ENCODE assay signal across 32 cellular contexts in genomic region chr20:44258226-44258890, GRCh38. TPM values are rescaled to one million over a fixed set of nuclear protein-coding genes. Genes with fewer than 3 reads are reported as not detected.
DNase-seq lines count a peak whose midpoint lies in the region; ATAC-seq, FAIRE-seq and TF ChIP-seq lines count a peak whose summit lies in the region.
"Had no signal": no experiment of that assay in that cellular context is flagged by ENCODE, and none has a peak within 500 bp of the region (broad histone marks: within the 10 kb centered on the region; RNA-seq: fewer than 3 reads in every experiment).

No MANE protein-coding gene starts in this region.

- H4K8ac ChIP-seq in IMR-90 (ENCODE audit: low read depth in 2 of 2, low read length in 2 of 2) (no peak overlapping the region), neuronal stem cell (ENCODE audit: low read depth, low read length) (no peak overlapping the region)

- intact Hi-C loops in IMR-90 (cut with micrococcal nuclease), result no loop called here
- intact Hi-C loops in K562 (cut with micrococcal nuclease), result no loop called here
- intact Hi-C loops in MCF 10A (cut with micrococcal nuclease), result no loop called here

- H3K27me3 ChIP-seq in IMR-90 (ENCODE audit: control insufficient read depth, insufficient read depth, low read length) (peaks cover 7% of the 10 kb centered on the region; the same call in 1 of the 2 replicates), K562 (ENCODE audit: control insufficient read depth in 2 of 2, insufficient read depth in 2 of 2, low read length in 2 of 2) (peaks cover 2 to 6% of the 10 kb centered on the region in 2 experiments; a peak in 1 of 5 replicates), neuronal stem cell (ENCODE audit: control insufficient read depth in 3 of 3, insufficient read depth in 3 of 3, low read depth in 1 of 3, low read length in 3 of 3) (peaks cover 0 to 2% (median 0%) of the 10 kb centered on the region in 3 experiments)
- H3K27me3 ChIP-seq: BE2C, BLaER1 had no signal

- H3K9ac ChIP-seq in IMR-90 (ENCODE audit: low read depth, low read length) (no peak overlapping the region), K562 (ENCODE audit: insufficient read depth in 1 of 2, low read depth in 2 of 2, low read length in 2 of 2) (no peak overlapping the region; a peak in 1 of 4 replicates), neuronal stem cell (ENCODE audit: low read depth, low read length, poor library complexity) (peak overlapping the region; percentile 74)
- H3K9ac ChIP-seq: BLaER1 had no signal

- H3K79me2 ChIP-seq in K562 (ENCODE audit: control insufficient read depth, insufficient read depth, low read length), result no peaks in the 10 kb centered on the region

- H2BK15ac ChIP-seq in IMR-90 (ENCODE audit: low read depth, low read length), result no peak overlapping the region
- H2BK15ac ChIP-seq in neuronal stem cell (ENCODE audit: low read length), result no peak overlapping the region

- no peak overlapping the region for H2BK120ac ChIP-seq in IMR-90 (ENCODE audit: low read depth, low read length)
- no peak overlapping the region for H2BK120ac ChIP-seq in neuronal stem cell (ENCODE audit: low read depth, low read length)

- H3K9me3 Mint-ChIP-seq in stimulated activated naive CD8-positive, alpha-beta T cell treated with anti-CD3 and anti-CD28 coated beads, Interleukin-15, amount 100 ng/mL, for 72 hours, result no peaks in the 10 kb centered on the region
- no peaks in the 10 kb centered on the region for H3K9me3 Mint-ChIP-seq in MCF 10A (ENCODE audit: unreplicated experiment)
- H3K9me3 Mint-ChIP-seq: CD14-positive monocyte; CD4-positive, alpha-beta memory T cell; CD4-positive, CD25-positive, alpha-beta regulatory T cell; CD8-positive, alpha-beta memory T cell had no signal

- H3K23ac ChIP-seq in IMR-90 (ENCODE audit: low read depth, low read length), result no peak overlapping the region
- H3K23ac ChIP-seq in neuronal stem cell (ENCODE audit: low read depth, low read length, poor library complexity), result no peak overlapping the region

- H2AK5ac ChIP-seq in IMR-90 (ENCODE audit: low read depth, low read length) (no peak overlapping the region), neuronal stem cell (ENCODE audit: low read depth, low read length) (no peak overlapping the region)

- CTCF ChIA-PET in IMR-90 (lab: Yijun Ruan, JAX) (no interaction called here), K562 (lab: Yijun Ruan, JAX; ENCODE audit: low intra/inter-chr PET ratio) (no interaction called here), MCF 10A (lab: Yijun Ruan, JAX) (interaction anchor here (0.7 kb wide), 1 partner anchor 41 kb away, joined by 3 read pairs; no protein-coding TSS in a partner anchor)

- ATAC-seq in stimulated activated naive CD8-positive, alpha-beta T cell treated with anti-CD3 and anti-CD28 coated beads, Interleukin-15, amount 100 ng/mL, for 72 hours, result no peak
- no peak for ATAC-seq in stimulated activated naive CD8-positive, alpha-beta T cell treated with anti-CD3 and anti-CD28 coated beads, Interleukin-15, Interleukin-2, amounts not matched to agents 100 U/mL and 50 U/mL, for 24 hours
- ATAC-seq in IMR-90 (ENCODE audit: low read depth), result no peak
- ATAC-seq in K562, result no peak
- ATAC-seq: GM12878 had no signal

- H3K9me1 ChIP-seq in IMR-90 (ENCODE audit: insufficient read depth, low read length) (no peaks in the 10 kb centered on the region; the same call in 1 of the 2 replicates), K562 (ENCODE audit: control insufficient read depth, insufficient read depth, low read length) (no peaks in the 10 kb centered on the region)

- no peak overlapping the region for H3K4me3 Mint-ChIP-seq in stimulated activated naive CD8-positive, alpha-beta T cell treated with anti-CD3 and anti-CD28 coated beads, Interleukin-15, amount 100 ng/mL, for 72 hours
- H3K4me3 Mint-ChIP-seq in MCF 10A (ENCODE audit: unreplicated experiment), result no peak overlapping the region
- H3K4me3 Mint-ChIP-seq: CD14-positive monocyte; CD4-positive, alpha-beta memory T cell; CD4-positive, CD25-positive, alpha-beta regulatory T cell; CD8-positive, alpha-beta memory T cell had no signal

- H3K18ac ChIP-seq in IMR-90 (ENCODE audit: low read depth, low read length) (no peak overlapping the region), neuronal stem cell (ENCODE audit: low read length) (no peak overlapping the region)

- WGBS in IMR-90 (ENCODE audit: extremely low coverage in 2 of 2, insufficient read length in 1 of 2), 2 experiments, result 61% methylated on average over 14 of the region's 28 CpGs; no CpG with 5 or more reads in 1 of the 2 experiments
- WGBS in K562 (ENCODE audit: insufficient coverage, low coverage, missing lambda C conversion rate), result 4% methylated on average over 21 of the region's 28 CpGs
- WGBS in neuronal stem cell (ENCODE audit: extremely low coverage in 2 of 2, insufficient read length in 2 of 2, insufficient replicate concordance in 1 of 2), 2 donors, result no CpG with 5 or more reads among the region's 28 CpGs

- DNase-seq in stimulated activated naive CD8-positive, alpha-beta T cell treated with anti-CD3 and anti-CD28 coated beads, Interleukin-15, amount 100 ng/mL, for 72 hours, result no peak
- DNase-seq in stimulated activated naive CD8-positive, alpha-beta T cell treated with anti-CD3 and anti-CD28 coated beads, Interleukin-15, Interleukin-2, amounts not matched to agents 100 U/mL and 50 U/mL, for 24 hours, result no peak
- no peak for DNase-seq in IMR-90
- DNase-seq in K562 (ENCODE audit: extremely low read depth in 1 of 4, low spot score in 3 of 4), result no peak
- DNase-seq in neuronal stem cell (ENCODE audit: low spot score), result no peak
- DNase-seq in NCI-H2196 (lab: John Stamatoyannopoulos, UW; ENCODE audit: unreplicated experiment), result no peak
- no peak for DNase-seq in MCF 10A (ENCODE audit: unreplicated experiment)
- DNase-seq in activated CD4-positive, alpha-beta T cell treated with anti-CD3 and anti-CD28 coated beads for 48 hours, result no peak
- DNase-seq: 8988T; ACHN; BE2C; C1 segment of cervical spinal cord; CD4-positive, alpha-beta memory T cell; CD4-positive, CD25-positive, alpha-beta regulatory T cell; CD8-positive, alpha-beta memory T cell; COR-L47; DMS 273 treated with DMSO at 0.1 percent for 48 hours; DMS153; DMS53; DMS79; DND-41; EL; GDM1 had no signal

- no peaks in the 10 kb centered on the region for H3K27me3 Mint-ChIP-seq in stimulated activated naive CD8-positive, alpha-beta T cell treated with anti-CD3 and anti-CD28 coated beads, Interleukin-15, amount 100 ng/mL, for 72 hours
- H3K27me3 Mint-ChIP-seq in MCF 10A (ENCODE audit: insufficient read depth, unreplicated experiment), result peaks cover 39% of the 10 kb centered on the region
- H3K27me3 Mint-ChIP-seq: CD4-positive, alpha-beta memory T cell; CD4-positive, CD25-positive, alpha-beta regulatory T cell; CD8-positive, alpha-beta memory T cell had no signal

- H2AFZ ChIP-seq in IMR-90 (replicated peaks; ENCODE audit: low read length, poor library complexity), result no peak overlapping the region
- no peak overlapping the region for H2AFZ ChIP-seq in K562 (ENCODE audit: low read depth, low read length)
- no peak overlapping the region for H2AFZ ChIP-seq in neuronal stem cell (ENCODE audit: low read length)

- no peak overlapping the region for H2BK20ac ChIP-seq in IMR-90 (ENCODE audit: low read depth, low read length)

- no peak overlapping the region for H3K4ac ChIP-seq in IMR-90 (ENCODE audit: low read depth, low read length)
- no peak overlapping the region for H3K4ac ChIP-seq in neuronal stem cell (ENCODE audit: low read length)

- no peak overlapping the region for H4K91ac ChIP-seq in IMR-90 (ENCODE audit: insufficient read depth, low read depth, low read length)
- H4K91ac ChIP-seq in neuronal stem cell (ENCODE audit: low read depth, low read length, poor library complexity), result peak overlapping the region; percentile 24

- dilution Hi-C loops in IMR-90 (cut with HindIII; ENCODE audit: low sequenced_read_pairs, unreplicated experiment), result no loop called here

- no peak for TF ChIP-seq EP300 in K562 (IDR thresholded peaks at IDR 0.05; ENCODE audit: low read length)

- H3K27ac Mint-ChIP-seq in stimulated activated naive CD8-positive, alpha-beta T cell treated with anti-CD3 and anti-CD28 coated beads, Interleukin-15, amount 100 ng/mL, for 72 hours, result peak overlapping the region; percentile 60 to 80
- no peak overlapping the region for H3K27ac Mint-ChIP-seq in MCF 10A (ENCODE audit: low read depth, unreplicated experiment)
- H3K27ac Mint-ChIP-seq: CD14-positive monocyte; CD4-positive, alpha-beta memory T cell; CD4-positive, CD25-positive, alpha-beta regulatory T cell had no signal

- no peaks in the 10 kb centered on the region for H3K4me1 ChIP-seq in IMR-90 (ENCODE audit: control insufficient read depth, insufficient read depth, low read length)
- H3K4me1 ChIP-seq in K562 (replicated peaks in 1 of 2; ENCODE audit: control insufficient read depth in 2 of 2, insufficient read depth in 2 of 2, low read length in 2 of 2), result no peaks in the 10 kb centered on the region; a peak in 1 of 5 replicates
- no peaks in the 10 kb centered on the region for H3K4me1 ChIP-seq in neuronal stem cell (ENCODE audit: control insufficient read depth in 2 of 2, insufficient read depth in 1 of 2, low read depth in 1 of 2, low read length in 2 of 2)
- H3K4me1 ChIP-seq: BE2C, BLaER1 had no signal

- no peak for TF ChIP-seq POLR2A in IMR-90 (IDR thresholded peaks at IDR 0.05; ENCODE audit: low read depth, low read length)
- no peak for TF ChIP-seq POLR2A in K562 (conservative IDR thresholded peaks at IDR 0.05)

- H3K4me2 ChIP-seq in IMR-90 (ENCODE audit: low read depth, low read length) (no peak overlapping the region), K562 (ENCODE audit: insufficient read depth, low read length) (no peak overlapping the region), neuronal stem cell (ENCODE audit: insufficient read depth, low read length, poor library complexity, severe bottlenecking) (no peak overlapping the region)
- H3K4me2 ChIP-seq: BLaER1 had no signal

- BruUV-seq in IMR-90 (replicated peaks; lab: Mats Ljungman, UMichigan), result no TSS peak
- BruUV-seq in K562 (replicated peaks; lab: Mats Ljungman, UMichigan), result no TSS peak
- BruUV-seq in MCF 10A (replicated peaks; lab: Mats Ljungman, UMichigan), result no TSS peak

- no peaks in the 10 kb centered on the region for H3K79me1 ChIP-seq in IMR-90 (ENCODE audit: low read depth in 1 of 2, low read length in 2 of 2)
- peaks cover 2% of the 10 kb centered on the region for H3K79me1 ChIP-seq in neuronal stem cell (ENCODE audit: low read depth, low read length)

- no peak overlapping the region for H3K56ac ChIP-seq in IMR-90 (ENCODE audit: extremely low read depth, insufficient read depth, low read length)

- TF ChIP-seq CTCF in IMR-90 (conservative IDR thresholded peaks at IDR 0.05; ENCODE audit: low read depth, low read length) (no peak), K562 (IDR thresholded peaks at IDR 0.05 in 2 of 3, conservative IDR thresholded peaks at IDR 0.05 in 1 of 3; ENCODE audit: insufficient read depth in 2 of 3, low read depth in 1 of 3, low read length in 3 of 3) (no peak), MCF 10A (IDR thresholded peaks at IDR 0.05; ENCODE audit: unreplicated experiment) (no peak)

- H3K14ac ChIP-seq in IMR-90 (replicated peaks; ENCODE audit: low read depth, low read length), result no peak overlapping the region
- peak overlapping the region; percentile 76 for H3K14ac ChIP-seq in neuronal stem cell (ENCODE audit: low read length)

- H2BK5ac ChIP-seq in IMR-90 (ENCODE audit: low read depth, low read length, poor library complexity, severe bottlenecking) (no peak overlapping the region), neuronal stem cell (ENCODE audit: low read length) (no peak overlapping the region)

- peak overlapping the region; percentile 28 for H2AK9ac ChIP-seq in IMR-90 (replicated peaks; ENCODE audit: low read depth, low read length, poor library complexity)

- in situ Hi-C loops in IMR-90 (cut with MboI; ENCODE audit: low sequenced_read_pairs), result no loop called here
- in situ Hi-C loops in K562 (cut with MboI), result no loop called here

- no peaks in the 10 kb centered on the region for H3K36me3 ChIP-seq in IMR-90 (ENCODE audit: control insufficient read depth, insufficient read depth, low read length)
- no peaks in the 10 kb centered on the region for H3K36me3 ChIP-seq in K562 (ENCODE audit: control insufficient read depth, insufficient read depth, low read length)
- H3K36me3 ChIP-seq in neuronal stem cell (replicated peaks in 1 of 2; ENCODE audit: control insufficient read depth in 2 of 2, insufficient read depth in 2 of 2, low read length in 2 of 2), result peaks cover 0 to under 1% of the 10 kb centered on the region in 2 donors
- H3K36me3 ChIP-seq: BLaER1 had no signal

- POLR2A ChIA-PET in IMR-90 (lab: Charles Lee; ENCODE audit: unreplicated experiment) (no interaction called here), K562 (lab: Yijun Ruan, JAX) (no interaction called here), MCF 10A (lab: Yijun Ruan, JAX) (no interaction called here)

- H4K5ac ChIP-seq in IMR-90 (ENCODE audit: low read depth, low read length), result no peak overlapping the region

- no peak overlapping the region for H2BK12ac ChIP-seq in neuronal stem cell (ENCODE audit: low read length)

- no peak for TF ChIP-seq RAD21 in IMR-90 (IDR thresholded peaks at IDR 0.05; ENCODE audit: low read length)
- TF ChIP-seq RAD21 in K562 (CRISPR knock-in tag; conservative IDR thresholded peaks at IDR 0.05 in 1 of 2, IDR thresholded peaks at IDR 0.05 in 1 of 2), result no peak

- no peak for FAIRE-seq in K562 (lab: Jason Lieb, UNC)
- FAIRE-seq: A204.1, GM12878, GM12892, GM18507, GM19239 had no signal

- H3K4me3 ChIP-seq in IMR-90 (ENCODE audit: insufficient read depth, low read depth, low read length) (no peak overlapping the region), K562 (no peak overlapping the region), neuronal stem cell (ENCODE audit: low read length in 2 of 2) (no peak overlapping the region)
- H3K4me3 ChIP-seq: BLaER1, GM12878 had no signal

- H4K20me1 ChIP-seq in IMR-90 (ENCODE audit: insufficient read depth, low read length), result no peaks in the 10 kb centered on the region
- H4K20me1 ChIP-seq in K562 (replicated peaks; ENCODE audit: control insufficient read depth, insufficient read depth, low read length), result peaks cover 8% of the 10 kb centered on the region

- no peaks in the 10 kb centered on the region for H3K4me1 Mint-ChIP-seq in stimulated activated naive CD8-positive, alpha-beta T cell treated with anti-CD3 and anti-CD28 coated beads, Interleukin-15, amount 100 ng/mL, for 72 hours
- H3K4me1 Mint-ChIP-seq in MCF 10A (ENCODE audit: insufficient read depth, unreplicated experiment), result no peaks in the 10 kb centered on the region
- H3K4me1 Mint-ChIP-seq: CD14-positive monocyte; CD4-positive, alpha-beta memory T cell; CD8-positive, alpha-beta memory T cell had no signal

- H3K9me3 ChIP-seq in IMR-90 (ENCODE audit: control insufficient read depth, insufficient read depth, low read length) (no peaks in the 10 kb centered on the region), K562 (replicated peaks; ENCODE audit: control insufficient read depth, insufficient read depth, low read depth, low read length) (no peaks in the 10 kb centered on the region), neuronal stem cell (replicated peaks in 1 of 2; ENCODE audit: control insufficient read depth in 2 of 2, insufficient read depth in 1 of 2, low read depth in 1 of 2, low read length in 2 of 2) (no peaks in the 10 kb centered on the region)
- H3K9me3 ChIP-seq: BE2C, BLaER1 had no signal

- H3K27ac ChIP-seq in IMR-90 (ENCODE audit: insufficient read depth, low read length) (no peak overlapping the region), K562 (ENCODE audit: extremely low read depth, low read depth, low read length) (no peak overlapping the region), neuronal stem cell (replicated peaks; ENCODE audit: low read length) (no peak overlapping the region)
- H3K27ac ChIP-seq: BLaER1 had no signal

- no peaks in the 10 kb centered on the region for H3K36me3 Mint-ChIP-seq in MCF 10A (ENCODE audit: insufficient read depth, unreplicated experiment)
- H3K36me3 Mint-ChIP-seq: CD14-positive monocyte; CD4-positive, alpha-beta memory T cell had no signal

RNA-seq across cellular contexts. Expression of gene GDAP1L1, which starts 11.2 kb away (rescaled TPM):
- total RNA-seq in IMR-90 (2012; rRNA removed), result not detected in 2 replicates
- polyA plus RNA-seq in IMR-90 (2012; rRNA removed), result not detected in 2 replicates
- polyA plus RNA-seq in IMR-90 (2012; cell fraction: cytosol; rRNA removed), result not detected in 2 replicates
- not detected in 2 replicates for polyA plus RNA-seq in IMR-90 (2012; cell fraction: nucleus; rRNA removed; ENCODE audit: low replicate concordance)
- total RNA-seq in K562 (2011; cell fraction: chromatin; rRNA removed; ENCODE audit: low replicate concordance), result not detected in 2 replicates
- not detected in 2 replicates for total RNA-seq in K562 (2011; cell fraction: nucleolus; rRNA removed)
- total RNA-seq in K562 (2011; cell fraction: nucleoplasm; rRNA removed), result not detected in 2 replicates
- not detected in 2 replicates for total RNA-seq in K562 (2014; rRNA removed)
- not detected in 2 replicates for total RNA-seq in K562 (2014; rRNA removed; fragmentation: Illumina TruSeq; extraction: Trizol)
- total RNA-seq in K562 (2015; rRNA removed; fragmentation: Illumina TruSeq; extraction: Trizol), result not detected in 2 replicates
- 0.31 and 0.34 TPM in 2 replicates for total RNA-seq in K562 (2021)
- polyA plus RNA-seq in K562 (2011; rRNA removed), result not detected in 2 replicates
- polyA plus RNA-seq in K562 (2011; cell fraction: cytosol; rRNA removed), result 0.27 TPM in 1 of 2 replicates, not detected in the other
- polyA plus RNA-seq in K562 (2011; cell fraction: nucleus; rRNA removed), result 0.27 TPM in 1 of 2 replicates, not detected in the other
- 5.5 TPM in 1 of 2 replicates, not detected in the other for polyA plus RNA-seq in K562 (2012)
- 0.06 TPM in 1 of 2 replicates, not detected in the other for polyA plus RNA-seq in K562 (2014; fragmentation: Illumina TruSeq; extraction: Trizol)
- polyA plus RNA-seq in K562 (2014; fragmentation: Nextera tagmentation; extraction: Ambion mirVana), result under 1 TPM in 1 of 2 experiments, not detected in 1; 0.07 TPM
- 0.40 and 0.53 TPM in 2 replicates for polyA plus RNA-seq in K562 (2014; rRNA removed)
- not detected in 2 replicates for polyA minus RNA-seq in K562 (2011; rRNA and poly(A)+ RNA removed)
- polyA minus RNA-seq in K562 (2011; cell fraction: cytosol; rRNA and poly(A)+ RNA removed), result not detected in 2 replicates
- polyA minus RNA-seq in K562 (2011; cell fraction: nucleus; rRNA and poly(A)+ RNA removed), result not detected in 2 replicates
- polyA plus RNA-seq in neuronal stem cell (2013, experiment 1 of 2), result 0.57 TPM
- polyA plus RNA-seq in neuronal stem cell (2013, experiment 2 of 2), result 0.57 TPM
- 0.37 TPM in 1 of 2 replicates, not detected in the other for total RNA-seq in MCF 10A (2022)
- total RNA-seq: CD4-positive, alpha-beta memory T cell; CD4-positive, CD25-positive, alpha-beta regulatory T cell; CD8-positive, alpha-beta memory T cell; G401; GM12878 had no signal
- polyA plus RNA-seq: AG04450; CD14-positive monocyte; CD8-positive, alpha-beta memory T cell had no signal

RNA-seq across cellular contexts. Expression of gene OSER1, which starts 47.8 kb away (rescaled TPM):
- 66.9 and 70.6 TPM in 2 replicates for total RNA-seq in IMR-90 (2012; rRNA removed)
- polyA plus RNA-seq in IMR-90 (2012; rRNA removed), result 27.7 and 32.6 TPM in 2 replicates
- 10.3 and 11.0 TPM in 2 replicates for polyA plus RNA-seq in IMR-90 (2012; cell fraction: cytosol; rRNA removed)
- polyA plus RNA-seq in IMR-90 (2012; cell fraction: nucleus; rRNA removed; ENCODE audit: low replicate concordance), result 20.0 and 103 TPM in 2 replicates
- 9.4 and 15.8 TPM in 2 replicates for total RNA-seq in K562 (2011; cell fraction: chromatin; rRNA removed; ENCODE audit: low replicate concordance)
- total RNA-seq in K562 (2011; cell fraction: nucleolus; rRNA removed), result 8.2 and 10.0 TPM in 2 replicates
- total RNA-seq in K562 (2011; cell fraction: nucleoplasm; rRNA removed), result 10.0 and 13.6 TPM in 2 replicates
- total RNA-seq in K562 (2014; rRNA removed), result 15.5 and 15.6 TPM in 2 replicates
- 19.6 and 25.5 TPM in 2 replicates for total RNA-seq in K562 (2014; rRNA removed; fragmentation: Illumina TruSeq; extraction: Trizol)
- 19.4 and 19.9 TPM in 2 replicates for total RNA-seq in K562 (2015; rRNA removed; fragmentation: Illumina TruSeq; extraction: Trizol)
- total RNA-seq in K562 (2021), result 19.0 and 20.4 TPM in 2 replicates
- 37.3 and 43.9 TPM in 2 replicates for polyA plus RNA-seq in K562 (2011; rRNA removed)
- polyA plus RNA-seq in K562 (2011; cell fraction: cytosol; rRNA removed), result 17.5 and 28.9 TPM in 2 replicates
- polyA plus RNA-seq in K562 (2011; cell fraction: nucleus; rRNA removed), result 42.5 and 57.4 TPM in 2 replicates
- 17.6 and 20.4 TPM in 2 replicates for polyA plus RNA-seq in K562 (2012)
- polyA plus RNA-seq in K562 (2014; fragmentation: Illumina TruSeq; extraction: Trizol), result 23.6 and 25.4 TPM in 2 replicates
- polyA plus RNA-seq in K562 (2014; fragmentation: Nextera tagmentation; extraction: Ambion mirVana), result 10 to 100 TPM; 54.8 to 57.3 TPM
- polyA plus RNA-seq in K562 (2014; rRNA removed), result 19.7 and 21.7 TPM in 2 replicates
- polyA minus RNA-seq in K562 (2011; rRNA and poly(A)+ RNA removed), result 31.4 and 31.8 TPM in 2 replicates
- 10.0 and 12.0 TPM in 2 replicates for polyA minus RNA-seq in K562 (2011; cell fraction: cytosol; rRNA and poly(A)+ RNA removed)
- 4.7 and 8.0 TPM in 2 replicates for polyA minus RNA-seq in K562 (2011; cell fraction: nucleus; rRNA and poly(A)+ RNA removed)
- polyA plus RNA-seq in neuronal stem cell (2013, experiment 1 of 2), result 25.2 TPM
- 23.7 TPM for polyA plus RNA-seq in neuronal stem cell (2013, experiment 2 of 2)
- total RNA-seq in MCF 10A (2022), result 45.4 and 50.8 TPM in 2 replicates

RNA-seq across cellular contexts. Expression of gene FITM2, which starts 52.6 kb away (rescaled TPM):
- total RNA-seq in IMR-90 (2012; rRNA removed) (6.5 and 7.2 TPM in 2 replicates), K562 (2014; rRNA removed) (1.5 and 2.0 TPM in 2 replicates), K562 (2014; rRNA removed; fragmentation: Illumina TruSeq; extraction: Trizol) (1.9 and 2.3 TPM in 2 replicates), K562 (2015; rRNA removed; fragmentation: Illumina TruSeq; extraction: Trizol) (1.8 TPM in 2 replicates), K562 (2021) (2.0 and 2.3 TPM in 2 replicates), MCF 10A (2022) (7.2 and 8.1 TPM in 2 replicates)
- polyA plus RNA-seq in IMR-90 (2012; rRNA removed) (3.3 and 3.4 TPM in 2 replicates), K562 (2011; rRNA removed) (1.0 and 1.4 TPM in 2 replicates), K562 (2014; fragmentation: Illumina TruSeq; extraction: Trizol) (2.5 and 2.8 TPM in 2 replicates), K562 (2014; fragmentation: Nextera tagmentation; extraction: Ambion mirVana) (under 1 TPM; 0.64 to 0.87 TPM), K562 (2014; rRNA removed) (2.0 and 2.2 TPM in 2 replicates)
- polyA plus RNA-seq in IMR-90 (2012; cell fraction: cytosol; rRNA removed), result 1.9 and 2.1 TPM in 2 replicates
- polyA plus RNA-seq in IMR-90 (2012; cell fraction: nucleus; rRNA removed; ENCODE audit: low replicate concordance), result 1.6 and 3.2 TPM in 2 replicates
- total RNA-seq in K562 (2011; cell fraction: chromatin; rRNA removed; ENCODE audit: low replicate concordance), result 5.4 and 8.6 TPM in 2 replicates
- total RNA-seq in K562 (2011; cell fraction: nucleolus; rRNA removed), result 5.3 and 5.4 TPM in 2 replicates
- 6.5 and 12.6 TPM in 2 replicates for total RNA-seq in K562 (2011; cell fraction: nucleoplasm; rRNA removed)
- 0.86 and 0.94 TPM in 2 replicates for polyA plus RNA-seq in K562 (2011; cell fraction: cytosol; rRNA removed)
- polyA plus RNA-seq in K562 (2011; cell fraction: nucleus; rRNA removed), result 1.6 and 2.3 TPM in 2 replicates
- polyA plus RNA-seq in K562 (2012), result 2.3 and 2.4 TPM in 2 replicates
- 1.6 and 1.9 TPM in 2 replicates for polyA minus RNA-seq in K562 (2011; rRNA and poly(A)+ RNA removed)
- 0.73 and 1.1 TPM in 2 replicates for polyA minus RNA-seq in K562 (2011; cell fraction: cytosol; rRNA and poly(A)+ RNA removed)
- polyA minus RNA-seq in K562 (2011; cell fraction: nucleus; rRNA and poly(A)+ RNA removed), result 0.54 and 0.78 TPM in 2 replicates
- 2.5 TPM for polyA plus RNA-seq in neuronal stem cell (2013, experiment 1 of 2)
- 2.5 TPM for polyA plus RNA-seq in neuronal stem cell (2013, experiment 2 of 2)
